In the genomic region with DNA sequence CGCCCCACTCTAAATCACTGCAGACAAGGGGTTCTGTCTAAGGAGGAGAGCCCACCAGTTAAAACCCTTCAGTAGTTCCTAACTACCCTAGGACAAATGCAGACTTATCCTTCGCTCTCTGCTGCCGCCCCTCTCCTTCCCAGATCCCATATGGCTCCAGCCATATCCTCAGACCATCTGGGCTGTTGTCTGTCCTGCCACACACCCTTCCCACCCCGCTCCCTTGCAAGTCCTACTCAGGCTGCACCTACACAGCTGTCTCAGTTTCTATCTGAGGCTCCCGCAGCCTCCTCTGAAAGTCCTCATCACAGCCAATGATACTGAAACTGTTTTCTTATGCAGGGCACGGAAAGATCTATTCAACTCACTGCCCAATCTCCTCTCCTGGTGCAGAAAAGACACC, we compare ENCODE assay signal across 9 cellular contexts. TPM values are rescaled to one million over a fixed set of nuclear protein-coding genes. Genes with fewer than 3 reads are reported as not detected.
A peak's percentile ranks its signal among the peaks of the same experiment; 100 is the strongest.
DNase-seq lines count a peak whose midpoint lies in the region; ATAC-seq and TF ChIP-seq lines count a peak whose summit lies in the region.
"Had no signal": no experiment of that assay in that cellular context is flagged by ENCODE, and none has a peak within 500 bp of the region (broad histone marks: within the 10 kb centered on the region; RNA-seq: fewer than 3 reads in every experiment).

No MANE protein-coding gene starts in this region.

- DNase-seq in H7 (peak; percentile 29), PC-9 (no peak), NCI-H226 (no peak), OCI-M2 (lab: John Stamatoyannopoulos, UW; ENCODE audit: unreplicated experiment) (no peak), ovary (no peak), NCI-H774 (lab: John Stamatoyannopoulos, UW) (no peak)

- peaks cover 15% of the 10 kb centered on the region for H3K4me1 ChIP-seq in PC-9 (replicated peaks; ENCODE audit: insufficient read depth)
- peaks cover 4 to 14% of the 10 kb centered on the region in 2 donors for H3K4me1 ChIP-seq in muscle layer of duodenum (ENCODE audit: control insufficient read depth in 1 of 2, insufficient read depth in 2 of 2, low read length in 2 of 2)
- peaks cover 6% of the 10 kb centered on the region for H3K4me1 ChIP-seq in ovary (ENCODE audit: insufficient read depth)

- H3K4me3 ChIP-seq in H7 (ENCODE audit: insufficient read depth, low read depth, low read length) (no peak overlapping the region), PC-9 (no peak overlapping the region), muscle layer of duodenum (ENCODE audit: low read depth in 1 of 2, low read length in 2 of 2) (peak overlapping the region in 1 of 2 donors; percentile 61), ovary (no peak overlapping the region)

- POLR2A ChIA-PET in PC-9 (lab: Charles Lee; ENCODE audit: unreplicated experiment), result no interaction called here

- peaks cover 31% of the 10 kb centered on the region; the same call in 1 of the 2 replicates for H3F3A ChIP-seq in PC-9 (ENCODE audit: insufficient read depth, low read depth)

- no peaks in the 10 kb centered on the region; the same call in 1 of the 2 replicates for H3K27me3 ChIP-seq in H7 (ENCODE audit: control insufficient read depth, insufficient read depth, low read length)
- no peaks in the 10 kb centered on the region for H3K27me3 ChIP-seq in PC-9 (ENCODE audit: insufficient read depth, low read depth)
- no peaks in the 10 kb centered on the region for H3K27me3 ChIP-seq in muscle layer of duodenum (ENCODE audit: low read depth, low read length)
- no peaks in the 10 kb centered on the region for H3K27me3 ChIP-seq in ovary
- H3K27me3 ChIP-seq: SJSA1 had no signal

- TF ChIP-seq POLR2A in ovary (IDR thresholded peaks at IDR 0.05), result no peak

- WGBS in ovary, 3 donors, result 91 to 93% (median 92%) methylated on average over 6 of the region's 6 CpGs

- H3K4me2 ChIP-seq in PC-9, result peak overlapping the region; percentile 99; the same call in 1 of the 2 replicates

- intact Hi-C loops in PC-9 (cut with micrococcal nuclease; ENCODE audit: unreplicated experiment), result loop anchor here (5.0 kb wide), 1 partner anchor 35 kb away; no protein-coding TSS in a partner anchor
- intact Hi-C loops in ovary (cut with DNase I), result no loop called here

- peaks cover 15% of the 10 kb centered on the region for H3K79me2 ChIP-seq in PC-9 (ENCODE audit: low read depth)

- no peaks in the 10 kb centered on the region for H3K9me2 ChIP-seq in PC-9 (ENCODE audit: insufficient read depth)

- TF ChIP-seq CTCF in PC-9 (conservative IDR thresholded peaks at IDR 0.05), result no peak
- TF ChIP-seq CTCF in ovary (IDR thresholded peaks at IDR 0.05), result no peak

- BruUV-seq in PC-9 (replicated peaks; lab: Mats Ljungman, UMichigan), result no TSS peak

- TF ChIP-seq EP300 in ovary (IDR thresholded peaks at IDR 0.05), result no peak

- CTCF ChIA-PET in PC-9 (lab: Charles Lee), result interaction anchor here (0.7 kb wide), 1 partner anchor 140 kb away, joined by 3 read pairs; no protein-coding TSS in a partner anchor

- H3K36me3 ChIP-seq in H7 (replicated peaks; ENCODE audit: control insufficient read depth, insufficient read depth, low read length) (peaks cover 12% of the 10 kb centered on the region), PC-9 (ENCODE audit: low read depth) (no peaks in the 10 kb centered on the region; the same call in 1 of the 2 replicates), muscle layer of duodenum (ENCODE audit: control insufficient read depth in 1 of 2, insufficient read depth in 2 of 2, low read length in 2 of 2) (peaks cover 20 to 32% of the 10 kb centered on the region in 2 donors), ovary (no peaks in the 10 kb centered on the region)

- H2AFZ ChIP-seq in PC-9, result no peak overlapping the region

- H4K20me1 ChIP-seq in PC-9 (ENCODE audit: insufficient read depth), result no peaks in the 10 kb centered on the region

- no peak overlapping the region for H3K27ac ChIP-seq in PC-9
- peak overlapping the region; percentile 45 for H3K27ac ChIP-seq in muscle layer of duodenum (ENCODE audit: low read length)
- H3K27ac ChIP-seq in ovary, result no peak overlapping the region

- no peaks in the 10 kb centered on the region for H3K9me3 ChIP-seq in PC-9 (ENCODE audit: insufficient read depth, low read depth)
- H3K9me3 ChIP-seq in muscle layer of duodenum (ENCODE audit: control insufficient read depth in 1 of 2, low read length in 2 of 2), result no peaks in the 10 kb centered on the region
- H3K9me3 ChIP-seq in ovary, result no peaks in the 10 kb centered on the region
- H3K9me3 ChIP-seq: SJSA1 had no signal

- peak; percentile 56 for ATAC-seq in GM18508 (IDR thresholded peaks at IDR 0.05; ENCODE audit: insufficient read depth, unreplicated experiment)

RNA-seq across cellular contexts. Expression of a gene that starts 0.7 kb away (rescaled TPM):
- total RNA-seq in H7 (2014; rRNA removed; shearing (Covaris generic)), result 52.7 and 64.0 TPM in 2 replicates
- 41.5 and 66.5 TPM in 2 replicates for total RNA-seq in PC-9 (2021)
- total RNA-seq in ovary, result 10 to 100 TPM; 34.1 to 51.9 (median 40.5) TPM
- 10 to 100 TPM; 18.6 to 29.2 TPM for polyA plus RNA-seq in ovary

RNA-seq across cellular contexts. Expression of a gene that starts 10.0 kb away (rescaled TPM):
- total RNA-seq in H7 (2014; rRNA removed; shearing (Covaris generic)), result 61.7 and 77.2 TPM in 2 replicates
- total RNA-seq in PC-9 (2021) (81.4 and 84.3 TPM in 2 replicates), ovary (100 to 1,000 TPM in 4 of 7 donors, 10 to 100 TPM in 3; 71.5 to 129 (median 105) TPM)
- 10 to 100 TPM; 66.4 to 87.0 TPM for polyA plus RNA-seq in ovary

RNA-seq across cellular contexts. Expression of a gene that starts 12.9 kb away (rescaled TPM):
- total RNA-seq in H7 (2014; rRNA removed; shearing (Covaris generic)), result 127 and 135 TPM in 2 replicates
- total RNA-seq in PC-9 (2021), result 46.0 and 59.9 TPM in 2 replicates
- 100 to 1,000 TPM in 1 of 7 donors, 10 to 100 TPM in 6; 72.1 to 114 (median 84.5) TPM for total RNA-seq in ovary
- 100 to 1,000 TPM; 117 to 141 TPM for polyA plus RNA-seq in ovary

RNA-seq across cellular contexts. Expression of a gene that starts 18.7 kb away (rescaled TPM):
- total RNA-seq in H7 (2014; rRNA removed; shearing (Covaris generic)), result 1.3 and 4.5 TPM in 2 replicates
- total RNA-seq in PC-9 (2021), result 7.7 and 9.2 TPM in 2 replicates
- total RNA-seq in ovary, result 1 to 10 TPM; 1.1 to 2.9 (median 1.5) TPM
- 1 to 10 TPM in 1 of 2 donors, under 1 TPM in 1; 0.30 to 1.4 TPM for polyA plus RNA-seq in ovary

RNA-seq across cellular contexts. Expression of a gene that starts 28.1 kb away (rescaled TPM):
- 57.1 and 65.4 TPM in 2 replicates for total RNA-seq in H7 (2014; rRNA removed; shearing (Covaris generic))
- 147 and 154 TPM in 2 replicates for total RNA-seq in PC-9 (2021)
- total RNA-seq in ovary, result 10 to 100 TPM in 1 of 7 donors, 1 to 10 TPM in 4, not detected in 2; 1.4 to 47.0 (median 2.4) TPM
- under 1 TPM in 1 of 2 donors, not detected in 1; 0.05 TPM for polyA plus RNA-seq in ovary
- total RNA-seq: SJSA1 had no signal
